In the genomic region with DNA sequence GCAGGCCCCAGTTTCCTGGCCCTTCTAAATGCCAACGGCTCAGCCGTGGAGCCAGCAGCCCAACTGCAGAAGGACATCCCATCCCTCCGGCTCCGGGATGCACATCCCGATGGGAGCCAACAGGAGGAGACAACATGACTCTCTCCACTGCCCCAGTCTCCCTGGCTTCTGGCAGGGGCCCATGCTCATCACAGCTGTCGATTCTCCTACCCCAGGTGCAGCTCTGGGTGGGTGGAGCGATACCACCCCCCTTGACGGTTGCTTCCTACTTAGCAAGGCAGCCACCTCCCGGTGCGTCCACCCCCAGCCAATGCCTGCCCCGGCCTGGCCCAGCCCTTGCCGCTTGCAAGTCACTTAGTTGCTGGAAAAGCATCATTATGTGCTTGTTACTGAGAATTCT, we compare ENCODE assay signal across 19 cellular contexts. TPM values are rescaled to one million over a fixed set of nuclear protein-coding genes. Genes with fewer than 3 reads are reported as not detected.
DNase-seq lines count a peak whose midpoint lies in the region; ATAC-seq and TF ChIP-seq lines count a peak whose summit lies in the region.
"Had no signal": no experiment of that assay in that cellular context is flagged by ENCODE, and none has a peak within 500 bp of the region (broad histone marks: within the 10 kb centered on the region; RNA-seq: fewer than 3 reads in every experiment).

No MANE protein-coding gene starts in this region.

- CTCF ChIA-PET in WTC11 (lab: Charles Lee) (interaction anchor here (0.6 kb wide), 1 partner anchor 313 kb away, joined by 3 read pairs; no protein-coding TSS in a partner anchor), Calu3 (lab: Charles Lee) (no interaction called here)

- POLR2A ChIA-PET in WTC11 (lab: Charles Lee): no interaction called here

- H3K36me3 Mint-ChIP-seq in WTC11 (peaks cover 23% of the 10 kb centered on the region), Calu3 (ENCODE audit: insufficient read depth, unreplicated experiment) (peaks cover 9% of the 10 kb centered on the region)

- no peaks in the 10 kb centered on the region for H3K27me3 ChIP-seq in aorta (ENCODE audit: control insufficient read depth in 1 of 2, insufficient read depth in 2 of 2, low read length in 1 of 2)
- H3K27me3 ChIP-seq in left lung: no peaks in the 10 kb centered on the region
- H3K27me3 ChIP-seq: stomach had no signal

- intact Hi-C loops in aorta (cut with DNase I) (no loop called here), Calu3 (cut with micrococcal nuclease; ENCODE audit: unreplicated experiment) (no loop called here), left lung (cut with DNase I) (no loop called here)

- H3K27ac ChIP-seq in aorta (ENCODE audit: low read depth in 1 of 2, low read length in 2 of 2) (no peak overlapping the region), left lung (no peak overlapping the region)
- H3K27ac ChIP-seq: stomach had no signal

- H3K4me3 Mint-ChIP-seq in WTC11 (no peak overlapping the region), Calu3 (ENCODE audit: low read depth, unreplicated experiment) (no peak overlapping the region)
- H3K4me3 Mint-ChIP-seq: CD4-positive, alpha-beta memory T cell; T-helper 17 cell had no signal

- ATAC-seq in WTC11 (peak; percentile 68; the same call in 1 of the 2 replicates), aorta (ENCODE audit: low FRiP score) (peak; percentile 21), left lung (no peak)
- ATAC-seq: T-helper 17 cell had no signal

- DNase-seq in NCI-H82 (lab: John Stamatoyannopoulos, UW) (peak; percentile 45), NCI-H82 treated with DMSO at 0.1 percent for 48 hours (lab: John Stamatoyannopoulos, UW; ENCODE audit: unreplicated experiment) (no peak), WTC11 (ENCODE audit: low spot score) (peak; percentile 19), aorta (no peak), Calu3 (no peak), left lung (no peak)
- DNase-seq: CD4-positive, alpha-beta memory T cell; central memory CD4-positive, alpha-beta T cell; effector CD4-positive, alpha-beta T cell; EL; kidney; Right ventricle myocardium superior; stomach; T-helper 17 cell had no signal

- TF ChIP-seq CTCF in WTC11 (IDR thresholded peaks at IDR 0.05) (no peak), Calu3 (IDR thresholded peaks at IDR 0.05; ENCODE audit: unreplicated experiment) (no peak), left lung (IDR thresholded peaks at IDR 0.05) (no peak)

- H3K4me1 Mint-ChIP-seq in WTC11 (peaks cover 12% of the 10 kb centered on the region), Calu3 (ENCODE audit: low read depth, unreplicated experiment) (no peaks in the 10 kb centered on the region)
- H3K4me1 Mint-ChIP-seq: CD4-positive, alpha-beta memory T cell had no signal

- H3K27me3 Mint-ChIP-seq in WTC11 (ENCODE audit: low read depth): peaks cover 6% of the 10 kb centered on the region
- peaks cover 8% of the 10 kb centered on the region for H3K27me3 Mint-ChIP-seq in Calu3 (ENCODE audit: unreplicated experiment)
- H3K27me3 Mint-ChIP-seq: CD4-positive, alpha-beta memory T cell; T-helper 17 cell had no signal

- peaks cover 0 to 4% of the 10 kb centered on the region in 2 donors for H3K36me3 ChIP-seq in aorta (ENCODE audit: control insufficient read depth in 1 of 2, insufficient read depth in 2 of 2, low read length in 1 of 2)
- H3K36me3 ChIP-seq in left lung: peaks cover 0 to 12% of the 10 kb centered on the region in 2 donors

- H3K4me1 ChIP-seq in aorta (ENCODE audit: control insufficient read depth in 1 of 2, insufficient read depth in 2 of 2, low read length in 2 of 2) (no peaks in the 10 kb centered on the region), left lung (no peaks in the 10 kb centered on the region)
- H3K4me1 ChIP-seq: stomach had no signal

- 69 to 70% methylated on average over 12 of the region's 12 CpGs for WGBS in aorta, 2 donors

- peaks cover 13% of the 10 kb centered on the region for H3K9me3 Mint-ChIP-seq in WTC11
- no peaks in the 10 kb centered on the region for H3K9me3 Mint-ChIP-seq in Calu3 (ENCODE audit: low read depth, unreplicated experiment)

- no peaks in the 10 kb centered on the region for H3K9me3 ChIP-seq in aorta (ENCODE audit: control insufficient read depth, low read length)
- peaks cover 0 to 2% of the 10 kb centered on the region in 2 donors for H3K9me3 ChIP-seq in left lung

- no peak overlapping the region for H3K4me3 ChIP-seq in aorta (ENCODE audit: low read length in 2 of 2)
- no peak overlapping the region for H3K4me3 ChIP-seq in left lung
- H3K4me3 ChIP-seq: stomach had no signal

- BruUV-seq in Calu3 (replicated peaks; lab: Mats Ljungman, UMichigan): no TSS peak

- H3K27ac Mint-ChIP-seq in WTC11: no peak overlapping the region
- no peak overlapping the region for H3K27ac Mint-ChIP-seq in Calu3 (ENCODE audit: unreplicated experiment)
- H3K27ac Mint-ChIP-seq: activated T-helper 2 cell treated with anti-CD3 and anti-CD28 coated beads, Interferon-gamma antibody, Interleukin-2, Interleukin-4, amounts not matched to agents 10 μg/mL and 5 μg/mL and 100 μg/mL, durations not matched to agents 14 hours and 24 hours and 36 hours; CD4-positive, alpha-beta memory T cell; T-helper 17 cell had no signal

TF ChIP-seq in WTC11, 78 proteins besides CTCF, POLR2A, EP300 and RAD21:
- TF ChIP-seq HMGA2 (CRISPR knock-in tag; IDR thresholded peaks at IDR 0.05): no peak

RNA-seq across cellular contexts. Expression of a gene that starts 19.5 kb away (rescaled TPM):
- total RNA-seq in WTC11 (2021): 9.3 to 9.9 TPM (median 9.8 TPM) in 3 replicates
- 10 to 100 TPM; 10.0 to 13.7 TPM for total RNA-seq in aorta
- polyA plus RNA-seq in aorta: 1 to 10 TPM; 2.6 to 4.8 TPM
- total RNA-seq in Calu3 (2022): 6.6 and 7.4 TPM in 2 replicates
- 10 to 100 TPM in 1 of 2 donors, 1 to 10 TPM in 1; 7.6 to 11.0 TPM for total RNA-seq in left lung

RNA-seq across cellular contexts. Expression of a gene that starts 31.8 kb away (rescaled TPM):
- total RNA-seq in WTC11 (2021): 0.13 to 0.30 TPM (median 0.23 TPM) in 3 replicates
- not detected for total RNA-seq in aorta
- not detected for polyA plus RNA-seq in aorta
- total RNA-seq in Calu3 (2022): not detected in 2 replicates
- total RNA-seq in left lung: not detected
- total RNA-seq: activated CD8-positive, alpha-beta memory T cell treated with anti-CD3 and anti-CD28 coated beads for 36 hours; activated T-helper 2 cell treated with anti-CD3 and anti-CD28 coated beads, Interferon-gamma antibody, Interleukin-2, Interleukin-4, amounts not matched to agents 10 μg/mL and 5 μg/mL and 100 μg/mL, durations not matched to agents 14 hours and 24 hours and 36 hours; CD4-positive, alpha-beta memory T cell; kidney; MCF 10A; Right ventricle myocardium superior; stomach; T-helper 17 cell had no signal
- polyA plus RNA-seq: adipose tissue; CD4-positive, alpha-beta memory T cell; stomach had no signal

RNA-seq across cellular contexts. Expression of a gene that starts 47.7 kb away (rescaled TPM):
- total RNA-seq in WTC11 (2021): not detected in 3 replicates
- not detected for total RNA-seq in aorta
- not detected for polyA plus RNA-seq in aorta
- not detected in 2 replicates for total RNA-seq in Calu3 (2022)
- total RNA-seq in left lung: not detected
- total RNA-seq: activated CD8-positive, alpha-beta memory T cell treated with anti-CD3 and anti-CD28 coated beads for 36 hours; activated T-helper 2 cell treated with anti-CD3 and anti-CD28 coated beads, Interferon-gamma antibody, Interleukin-2, Interleukin-4, amounts not matched to agents 10 μg/mL and 5 μg/mL and 100 μg/mL, durations not matched to agents 14 hours and 24 hours and 36 hours; CD4-positive, alpha-beta memory T cell; kidney; MCF 10A; Right ventricle myocardium superior; stomach; T-helper 17 cell had no signal
- polyA plus RNA-seq: adipose tissue; CD4-positive, alpha-beta memory T cell; neural cell; stomach had no signal

RNA-seq across cellular contexts. Expression of a gene that starts 57.9 kb away (rescaled TPM):
- 0.23 to 0.31 TPM (median 0.27 TPM) in 3 replicates for total RNA-seq in WTC11 (2021)
- total RNA-seq in aorta: under 1 TPM; 0.88 to 0.99 TPM
- under 1 TPM; 0.23 to 0.75 TPM for polyA plus RNA-seq in aorta
- 0.19 and 0.22 TPM in 2 replicates for total RNA-seq in Calu3 (2022)
- 1 to 10 TPM; 2.8 to 2.9 TPM for total RNA-seq in left lung
- total RNA-seq: MCF 10A had no signal
- polyA plus RNA-seq: neural cell had no signal

Comparison
In these comparisons a context has a peak if more than half of its experiments do, and no peak if none do; other contexts are left out.
1. DNase-seq: peak in NCI-H82 (single experiment) and WTC11 (single experiment); none in NCI-H82 treated with DMSO at 0.1 percent for 48 hours (single experiment), aorta (0 of 2), Calu3 (single experiment) and left lung (0 of 2).